Comparison of ENCODE assay signal across 10 cellular contexts in the genomic region with DNA sequence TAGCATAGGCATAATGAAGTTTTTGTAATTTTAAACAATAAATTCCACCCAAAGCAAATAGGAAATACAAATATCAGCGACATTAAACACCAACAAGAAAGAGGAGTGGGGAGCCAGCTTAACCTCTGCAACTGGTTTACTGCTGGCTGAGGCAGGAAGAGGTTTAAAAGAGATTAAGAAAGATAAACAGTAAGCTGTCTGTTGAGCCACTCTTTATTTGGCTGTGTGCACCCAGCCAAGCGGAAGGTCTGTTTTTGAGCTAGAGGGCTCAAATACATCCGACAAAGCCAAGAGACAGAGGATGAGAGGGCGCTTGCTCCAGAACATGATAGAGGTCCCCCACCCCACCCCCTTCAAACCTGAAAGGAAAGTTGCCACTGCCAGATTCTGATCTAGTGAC.
DNase-seq lines count a peak whose midpoint lies in the region; ATAC-seq and TF ChIP-seq lines count a peak whose summit lies in the region.
"Had no signal": no experiment of that assay in that cellular context is flagged by ENCODE, and none has a peak within 500 bp of the region (broad histone marks: within the 10 kb centered on the region; RNA-seq: fewer than 3 reads in every experiment).

No MANE protein-coding gene starts in this region.

- no peak overlapping the region for H3K4me3 Mint-ChIP-seq in T-helper 1 cell treated with Interleukin-12 subunit alpha and Interleukin-12 subunit beta and Interleukin-4 antibody, amounts not matched to agents 30 μg/mL and 1 μg/mL, for 36 hours
- H3K4me3 Mint-ChIP-seq: dendritic cell treated with granulocyte-macrophage colony-stimulating factor and Interleukin-4, amounts not matched to agents 40 ng/mL and 50 ng/mL, for 4 days had no signal

- H3K27me3 Mint-ChIP-seq in T-helper 1 cell treated with Interleukin-12 subunit alpha and Interleukin-12 subunit beta and Interleukin-4 antibody, amounts not matched to agents 30 μg/mL and 1 μg/mL, for 36 hours (ENCODE audit: low read depth) = peaks cover 21% of the 10 kb centered on the region
- H3K27me3 Mint-ChIP-seq: dendritic cell treated with granulocyte-macrophage colony-stimulating factor and Interleukin-4, amounts not matched to agents 40 ng/mL and 50 ng/mL, for 4 days had no signal

- H3K27ac Mint-ChIP-seq in T-helper 1 cell treated with Interleukin-12 subunit alpha and Interleukin-12 subunit beta and Interleukin-4 antibody, amounts not matched to agents 30 μg/mL and 1 μg/mL, for 36 hours = peak overlapping the region; percentile 34
- H3K27ac Mint-ChIP-seq: dendritic cell treated with granulocyte-macrophage colony-stimulating factor and Interleukin-4, amounts not matched to agents 40 ng/mL and 50 ng/mL, for 4 days had no signal

- H3K36me3 Mint-ChIP-seq in T-helper 1 cell treated with Interleukin-12 subunit alpha and Interleukin-12 subunit beta and Interleukin-4 antibody, amounts not matched to agents 30 μg/mL and 1 μg/mL, for 36 hours (ENCODE audit: low read depth) = peaks cover 3% of the 10 kb centered on the region

- ATAC-seq in left lobe of liver (peak; percentile 84), omental fat pad (ENCODE audit: low FRiP score) (no peak), GM21529 (IDR thresholded peaks at IDR 0.05; ENCODE audit: unreplicated experiment) (no peak)

- H3K4me1 Mint-ChIP-seq in T-helper 1 cell treated with Interleukin-12 subunit alpha and Interleukin-12 subunit beta and Interleukin-4 antibody, amounts not matched to agents 30 μg/mL and 1 μg/mL, for 36 hours (ENCODE audit: low read depth) = peaks cover 28% of the 10 kb centered on the region

- no peak for TF ChIP-seq POLR2A in NB4 (IDR thresholded peaks at IDR 0.05; ENCODE audit: extremely low read depth, insufficient read length)

- TF ChIP-seq CTCF in NB4 (IDR thresholded peaks at IDR 0.05; ENCODE audit: low read depth, low read length) (no peak), omental fat pad (IDR thresholded peaks at IDR 0.05) (no peak)

- no peak overlapping the region for H3K4me3 ChIP-seq in NB4 (ENCODE audit: low read depth, low read length)

- peak; percentile 79 for DNase-seq in DMS53 (lab: John Stamatoyannopoulos, UW)
- peak; percentile 58 for DNase-seq in NB4 (ENCODE audit: low read depth)
- DNase-seq in left lobe of liver (ENCODE audit: low spot score) = peak; percentile 58
- DNase-seq in NCI-H187 treated with DMSO at 0.1 percent for 48 hours (lab: John Stamatoyannopoulos, UW) = no peak
- DNase-seq in activated naive CD4-positive, alpha-beta T cell treated with Interleukin-2 at 50 U/mL for 16 hours = no peak
- no peak for DNase-seq in omental fat pad (ENCODE audit: low spot score)
- DNase-seq: DMS79 had no signal

- no peaks in the 10 kb centered on the region for H3K9me3 Mint-ChIP-seq in T-helper 1 cell treated with Interleukin-12 subunit alpha and Interleukin-12 subunit beta and Interleukin-4 antibody, amounts not matched to agents 30 μg/mL and 1 μg/mL, for 36 hours
- H3K9me3 Mint-ChIP-seq: dendritic cell treated with granulocyte-macrophage colony-stimulating factor and Interleukin-4, amounts not matched to agents 40 ng/mL and 50 ng/mL, for 4 days had no signal

Comparison
In these comparisons a context has a peak if more than half of its experiments do, and no peak if none do; other contexts are left out.
1. DNase-seq: peak in DMS53 (single experiment), NB4 (single experiment) and left lobe of liver (single experiment); none in NCI-H187 treated with DMSO at 0.1 percent for 48 hours (single experiment), activated naive CD4-positive, alpha-beta T cell treated with Interleukin-2 at 50 U/mL for 16 hours (single experiment) and omental fat pad (single experiment).